Comparison of ENCODE assay signal across 16 cellular contexts in the genomic region with DNA sequence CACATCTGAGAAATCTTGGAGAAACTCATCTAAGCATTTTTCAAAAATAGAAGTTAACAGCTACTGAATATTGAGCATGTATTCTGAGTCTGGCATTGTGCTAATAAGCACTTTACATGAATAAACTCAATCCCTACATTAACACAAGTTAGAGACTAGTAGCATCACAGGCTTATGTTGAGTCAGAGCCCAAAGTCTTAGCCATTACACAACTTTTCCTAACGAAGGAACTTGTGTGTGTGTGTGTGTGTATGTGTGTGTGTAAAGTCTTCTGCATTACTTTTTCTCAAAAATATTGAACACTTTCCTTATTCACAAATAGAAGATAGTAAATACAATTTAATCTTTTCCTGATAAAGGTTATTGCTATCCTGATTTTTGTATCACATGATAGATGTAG. TPM values are rescaled to one million over a fixed set of nuclear protein-coding genes. Genes with fewer than 3 reads are reported as not detected.
A peak's percentile ranks its signal among the peaks of the same experiment; 100 is the strongest.
DNase-seq lines count a peak whose midpoint lies in the region; TF ChIP-seq lines count a peak whose summit lies in the region.
"Had no signal": no experiment of that assay in that cellular context is flagged by ENCODE, and none has a peak within 500 bp of the region (broad histone marks: within the 10 kb centered on the region; RNA-seq: fewer than 3 reads in every experiment).

No MANE protein-coding gene starts in this region.

- DNase-seq in HCEC 1CT (peak; percentile 57), RKO (ENCODE audit: low spot score) (peak; percentile 22), fibroblast of lung (ENCODE audit: low read depth in 2 of 2) (peak; percentile 23 to 26), stromal cell of bone marrow (ENCODE audit: low read depth) (peak; percentile 28), ovary (no peak), colonic mucosa (no peak)
- DNase-seq in stimulated activated naive CD4-positive, alpha-beta T cell (lab: John Stamatoyannopoulos, UW) = no peak
- DNase-seq: Caco-2, DMS53, GOT3, NCI-H1048, NCI-H1694 treated with DMSO at 0.1 percent for 48 hours, NCI-H69, PC-9, SK-N-SH had no signal

- H3K36me3 ChIP-seq in fibroblast of lung (ENCODE audit: control insufficient read depth, insufficient read depth, low read length) = no peaks in the 10 kb centered on the region
- H3K36me3 ChIP-seq in ovary = no peaks in the 10 kb centered on the region
- no peaks in the 10 kb centered on the region for H3K36me3 ChIP-seq in colonic mucosa

- intact Hi-C loops in ovary (cut with DNase I) (no loop called here), colonic mucosa (cut with DNase I) (no loop called here)

- no peaks in the 10 kb centered on the region for H4K20me1 ChIP-seq in fibroblast of lung (ENCODE audit: control insufficient read depth, extremely low read depth, insufficient read depth, low read length)

- H3K4me1 ChIP-seq in fibroblast of lung (ENCODE audit: control insufficient read depth, extremely low read depth, insufficient read depth, low read length) (peaks cover 3% of the 10 kb centered on the region), ovary (ENCODE audit: insufficient read depth) (no peaks in the 10 kb centered on the region), colonic mucosa (no peaks in the 10 kb centered on the region)
- H3K4me1 ChIP-seq: Caco-2 had no signal

- no peak overlapping the region for H3K27ac ChIP-seq in fibroblast of lung (ENCODE audit: insufficient read depth, low read length)
- no peak overlapping the region for H3K27ac ChIP-seq in ovary
- no peak overlapping the region for H3K27ac ChIP-seq in colonic mucosa
- H3K27ac ChIP-seq: C4-2B, PC-9 had no signal

- 24 to 27% (median 26%) methylated on average over 1 of the region's 1 CpG for WGBS in ovary, 3 donors

- H3K27me3 ChIP-seq in fibroblast of lung (ENCODE audit: control insufficient read depth, insufficient read depth, low read length) (no peaks in the 10 kb centered on the region), ovary (no peaks in the 10 kb centered on the region), colonic mucosa (no peaks in the 10 kb centered on the region)

- no peaks in the 10 kb centered on the region for H3K79me2 ChIP-seq in fibroblast of lung (ENCODE audit: control insufficient read depth, insufficient read depth, low read length)

- TF ChIP-seq POLR2A in ovary (IDR thresholded peaks at IDR 0.05) = no peak

- H3K4me2 ChIP-seq in fibroblast of lung (ENCODE audit: extremely low read depth, insufficient read depth, low read length) = no peak overlapping the region
- H3K4me2 ChIP-seq: PC-9, SK-N-SH had no signal

- no peak for TF ChIP-seq EP300 in ovary (IDR thresholded peaks at IDR 0.05)

- H3K4me3 ChIP-seq in fibroblast of lung (replicated peaks in 1 of 4; ENCODE audit: control extremely low read depth in 1 of 4, insufficient read depth in 1 of 4, low read depth in 3 of 4, low read length in 4 of 4) (no peak overlapping the region), ovary (no peak overlapping the region), colonic mucosa (no peak overlapping the region)
- H3K4me3 ChIP-seq: PC-9 had no signal

- H3K9ac ChIP-seq in fibroblast of lung (ENCODE audit: insufficient read depth, low read length) = no peak overlapping the region
- H3K9ac ChIP-seq in colonic mucosa (ENCODE audit: low read depth in 2 of 2, low read length in 2 of 2) = no peak overlapping the region
- H3K9ac ChIP-seq: SK-N-SH had no signal

- no peak for TF ChIP-seq CTCF in fibroblast of lung (conservative IDR thresholded peaks at IDR 0.05 in 1 of 2, IDR thresholded peaks at IDR 0.05 in 1 of 2; ENCODE audit: low read depth in 1 of 2, low read length in 2 of 2)
- no peak for TF ChIP-seq CTCF in ovary (IDR thresholded peaks at IDR 0.05)
- no peak for TF ChIP-seq CTCF in colonic mucosa (IDR thresholded peaks at IDR 0.05)

- H2AFZ ChIP-seq in fibroblast of lung (ENCODE audit: low read length) = no peak overlapping the region
- H2AFZ ChIP-seq: PC-9 had no signal

- H3K9me3 ChIP-seq in fibroblast of lung (ENCODE audit: control insufficient read depth, insufficient read depth, low read depth, low read length) (no peaks in the 10 kb centered on the region), ovary (no peaks in the 10 kb centered on the region), colonic mucosa (no peaks in the 10 kb centered on the region)
- H3K9me3 ChIP-seq: Caco-2, SK-N-SH had no signal

RNA-seq across cellular contexts. Expression of a gene that starts 8.7 kb away (rescaled TPM):
- total RNA-seq in fibroblast of lung (22.3 and 34.2 TPM in 2 replicates), ovary (10 to 100 TPM; 10.0 to 25.1 (median 14.8) TPM), colonic mucosa (10 to 100 TPM; 12.9 to 28.3 TPM)
- polyA plus RNA-seq in fibroblast of lung (14.9 and 26.7 TPM in 2 replicates), ovary (10 to 100 TPM in 1 of 2 donors, 1 to 10 TPM in 1; 3.4 to 11.9 TPM)
- 14.3 and 24.6 TPM in 2 replicates for polyA plus RNA-seq in fibroblast of lung (2012)
- 47.5 and 101 TPM in 2 replicates for polyA minus RNA-seq in fibroblast of lung (ENCODE audit: low replicate concordance)

Comparison
In these comparisons a context has a peak if more than half of its experiments do, and no peak if none do; other contexts are left out.
1. DNase-seq: peak in HCEC 1CT (single experiment), RKO (single experiment), fibroblast of lung (2 of 2) and stromal cell of bone marrow (single experiment); none in stimulated activated naive CD4-positive, alpha-beta T cell (0 of 6), ovary (0 of 5) and colonic mucosa (single experiment).